Comparison of ENCODE assay signal across 23 cellular contexts in genomic region chr7:116496653-116497052, GRCh38.
"Had no signal": no experiment of that assay in that cellular context is flagged by ENCODE, and none has a peak within 500 bp of the region (broad histone marks: within the 10 kb centered on the region; RNA-seq: fewer than 3 reads in every experiment).

No MANE protein-coding gene starts in this region.

- ATAC-seq: effector memory CD8-positive, alpha-beta T cell; gastroesophageal sphincter; left ventricle myocardium superior; sciatic nerve; stimulated activated naive B cell treated with anti-CD40 and anti-IgM and Interleukin-4, amounts not matched to agents 10 μg/mL and 1 μg/mL and 100 μg/mL, for 72 hours; upper lobe of right lung had no signal

- H3K27me3 ChIP-seq: esophagus squamous epithelium, gastroesophageal sphincter, thyroid gland, upper lobe of right lung, vagina had no signal

- H3K9me3 ChIP-seq: esophagus squamous epithelium, gastroesophageal sphincter, neutrophil, stomach, thyroid gland, upper lobe of right lung, vagina had no signal

- H3K27ac ChIP-seq: epithelial cell of prostate, esophagus squamous epithelium, neutrophil, skin epidermis, upper lobe of right lung, vagina had no signal

- H3K36me3 ChIP-seq: esophagus squamous epithelium, gastroesophageal sphincter, neutrophil, stomach, thyroid gland, upper lobe of right lung, vagina had no signal

- H3K4me1 ChIP-seq: upper lobe of right lung had no signal

- H3K27ac Mint-ChIP-seq: dendritic cell treated with granulocyte-macrophage colony-stimulating factor and Interleukin-4, amounts not matched to agents 40 ng/mL and 50 ng/mL, for 4 days; effector memory CD8-positive, alpha-beta T cell; nephron; stimulated activated naive B cell treated with anti-CD40 and anti-IgM and Interleukin-4, amounts not matched to agents 10 μg/mL and 1 μg/mL and 100 μg/mL, for 72 hours had no signal

- H3K9me3 Mint-ChIP-seq: dendritic cell treated with granulocyte-macrophage colony-stimulating factor and Interleukin-4, amounts not matched to agents 40 ng/mL and 50 ng/mL, for 4 days; effector memory CD8-positive, alpha-beta T cell had no signal

- H3K4me3 Mint-ChIP-seq: dendritic cell treated with granulocyte-macrophage colony-stimulating factor and Interleukin-4, amounts not matched to agents 40 ng/mL and 50 ng/mL, for 4 days; effector memory CD8-positive, alpha-beta T cell; naive B cell; nephron; stimulated activated naive B cell treated with anti-CD40 and anti-IgM and Interleukin-4, amounts not matched to agents 10 μg/mL and 1 μg/mL and 100 μg/mL, for 72 hours had no signal

- DNase-seq: effector memory CD8-positive, alpha-beta T cell; esophagus squamous epithelium; foreskin fibroblast; glutamatergic neuron; islet precursor cell; left ventricle myocardium superior; mesendoderm; naive B cell; stimulated activated CD4-positive, alpha-beta T cell treated with anti-CD3 and anti-CD28 coated beads, Interleukin-2, amount 100 ng/mL, for 24 hours; stimulated activated CD4-positive, alpha-beta T cell treated with anti-CD3 and anti-CD28 coated beads, Interleukin-4, amount 100 ng/mL, for 4 hours; stimulated activated naive B cell treated with anti-CD40 and anti-IgM and Interleukin-4, amounts not matched to agents 10 μg/mL and 1 μg/mL and 100 μg/mL, for 72 hours; stomach; thyroid gland; upper lobe of right lung had no signal

- H3K4me3 ChIP-seq: esophagus squamous epithelium, gastroesophageal sphincter, lung, skin epidermis, stomach, thyroid gland, upper lobe of right lung, vagina had no signal

- H3K36me3 Mint-ChIP-seq: stimulated activated naive B cell treated with anti-CD40 and anti-IgM and Interleukin-4, amounts not matched to agents 10 μg/mL and 1 μg/mL and 100 μg/mL, for 72 hours had no signal
